ENCODE assay signal across 27 cellular contexts in the genomic region with DNA sequence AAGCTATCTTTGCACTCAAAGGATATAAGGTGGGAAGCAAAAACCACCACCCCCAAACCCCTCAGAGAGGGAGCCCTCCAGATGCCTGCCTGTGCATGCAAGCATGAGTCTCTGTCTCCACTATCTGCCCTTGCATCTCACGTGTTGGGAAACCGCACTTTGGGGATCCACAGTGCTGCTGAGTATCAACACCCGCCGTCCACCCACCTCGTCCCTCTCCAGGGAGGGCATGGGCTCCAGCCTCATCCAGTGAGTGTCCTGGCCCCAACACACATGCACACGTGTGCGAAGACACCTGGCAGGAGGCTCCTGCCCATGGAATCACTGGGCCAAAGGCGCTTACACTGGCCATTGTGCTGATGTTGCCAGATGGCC. TPM values are rescaled to one million over a fixed set of nuclear protein-coding genes. Genes with fewer than 3 reads are reported as not detected.
DNase-seq lines count a peak whose midpoint lies in the region; ATAC-seq, FAIRE-seq and TF ChIP-seq lines count a peak whose summit lies in the region.
"Had no signal": no experiment of that assay in that cellular context is flagged by ENCODE, and none has a peak within 500 bp of the region (broad histone marks: within the 10 kb centered on the region; RNA-seq: fewer than 3 reads in every experiment).

No MANE protein-coding gene starts in this region.

- no peaks in the 10 kb centered on the region for H3K79me1 ChIP-seq in neuronal stem cell (ENCODE audit: low read depth, low read length)

- H3K4me1 Mint-ChIP-seq in activated CD4-positive, alpha-beta memory T cell treated with anti-CD3 and anti-CD28 coated beads for 36 hours (ENCODE audit: low read depth) = peaks cover 15% of the 10 kb centered on the region

- H3K27me3 Mint-ChIP-seq in activated CD4-positive, alpha-beta memory T cell treated with anti-CD3 and anti-CD28 coated beads for 36 hours = no peaks in the 10 kb centered on the region
- H3K27me3 Mint-ChIP-seq: CD4-positive, alpha-beta T cell had no signal

- TF ChIP-seq CTCF in RWPE2 (IDR thresholded peaks at IDR 0.05; ENCODE audit: poor library complexity, severe bottlenecking) (no peak), kidney (IDR thresholded peaks at IDR 0.05; ENCODE audit: borderline replicate concordance, extremely low read depth, insufficient read depth) (no peak)

- H2AK5ac ChIP-seq in neuronal stem cell (ENCODE audit: low read depth, low read length) = no peak overlapping the region

- no peak overlapping the region for H2BK5ac ChIP-seq in neuronal stem cell (ENCODE audit: low read length)

- H3K9ac ChIP-seq in kidney (ENCODE audit: low read length in 2 of 2) (no peak overlapping the region), neuronal stem cell (ENCODE audit: low read depth, low read length, poor library complexity) (peak overlapping the region; percentile 31)
- H3K9ac ChIP-seq: BLaER1 treated with 17β-estradiol and CSF1 and Interleukin-3, amounts not matched to agents 10 nM and 100 nM had no signal

- POLR2A ChIA-PET in activated CD4-positive, alpha-beta memory T cell treated with anti-CD3 and anti-CD28 coated beads for 36 hours (lab: Charles Lee) = no interaction called here
- POLR2A ChIA-PET in HEK293T (lab: Yijun Ruan, JAX) = no interaction called here

- H3K27ac ChIP-seq in RWPE2 (ENCODE audit: poor library complexity, severe bottlenecking) = no peak overlapping the region
- no peak overlapping the region for H3K27ac ChIP-seq in kidney (ENCODE audit: low read depth in 2 of 2, low read length in 2 of 2)
- no peak overlapping the region for H3K27ac ChIP-seq in neuronal stem cell (replicated peaks; ENCODE audit: low read length)
- H3K27ac ChIP-seq: BLaER1 treated with 17β-estradiol and CSF1 and Interleukin-3, amounts not matched to agents 10 nM and 100 nM had no signal

- H3K9me3 ChIP-seq in RWPE2 (ENCODE audit: severe bottlenecking) = no peaks in the 10 kb centered on the region
- no peaks in the 10 kb centered on the region for H3K9me3 ChIP-seq in kidney (ENCODE audit: control insufficient read depth in 1 of 2, low read length in 2 of 2)
- no peaks in the 10 kb centered on the region for H3K9me3 ChIP-seq in neuronal stem cell (replicated peaks in 1 of 2; ENCODE audit: control insufficient read depth in 2 of 2, insufficient read depth in 1 of 2, low read depth in 1 of 2, low read length in 2 of 2)
- H3K9me3 ChIP-seq: A549; BE2C; BLaER1 treated with 17β-estradiol and CSF1 and Interleukin-3, amounts not matched to agents 10 nM and 100 nM had no signal

- H3K14ac ChIP-seq in neuronal stem cell (ENCODE audit: low read length) = no peak overlapping the region

- H3K18ac ChIP-seq in neuronal stem cell (ENCODE audit: low read length) = no peak overlapping the region

- H3K4me1 ChIP-seq in RWPE2 (ENCODE audit: insufficient read depth, poor library complexity, severe bottlenecking) (peaks cover 11% of the 10 kb centered on the region), kidney (ENCODE audit: control insufficient read depth in 1 of 2, insufficient read depth in 1 of 2, low read depth in 1 of 2, low read length in 2 of 2) (peaks cover 0 to 14% of the 10 kb centered on the region in 2 donors), neuronal stem cell (ENCODE audit: control insufficient read depth in 2 of 2, insufficient read depth in 1 of 2, low read depth in 1 of 2, low read length in 2 of 2) (peaks cover 12 to 17% of the 10 kb centered on the region in 2 donors)

- H3K9me3 Mint-ChIP-seq in activated CD4-positive, alpha-beta memory T cell treated with anti-CD3 and anti-CD28 coated beads for 36 hours = no peaks in the 10 kb centered on the region
- H3K9me3 Mint-ChIP-seq: CD14-positive monocyte; CD4-positive, alpha-beta T cell; CD8-positive, alpha-beta memory T cell; GM23338; HFFc6 had no signal

- peak; percentile 76 for DNase-seq in RWPE2 (ENCODE audit: low spot score)
- DNase-seq in kidney = peak; percentile 55
- no peak for DNase-seq in neuronal stem cell (ENCODE audit: low spot score)
- DNase-seq in activated CD4-positive, alpha-beta memory T cell treated with anti-CD3 and anti-CD28 coated beads for 36 hours = no peak
- no peak for DNase-seq in amygdala (lab: John Stamatoyannopoulos, UW)
- no peak for DNase-seq in HUDEP-2 (lab: John Stamatoyannopoulos, UW; ENCODE audit: unreplicated experiment in 76 of 76)
- DNase-seq in HEK293T (ENCODE audit: extremely low spot score) = no peak
- DNase-seq: 8988T; ACHN; AML-193; BE2C; CD4-positive, alpha-beta T cell; DMS 273 treated with DMSO at 0.1 percent for 48 hours; DMS79; GF-D8; H9; HFFc6 had no signal

- H4K8ac ChIP-seq in neuronal stem cell (ENCODE audit: low read depth, low read length) = no peak overlapping the region

- H3K4ac ChIP-seq in neuronal stem cell (ENCODE audit: low read length) = no peak overlapping the region

- H3K4me3 Mint-ChIP-seq in activated CD4-positive, alpha-beta memory T cell treated with anti-CD3 and anti-CD28 coated beads for 36 hours = no peak overlapping the region
- H3K4me3 Mint-ChIP-seq: CD14-positive monocyte; CD4-positive, alpha-beta T cell; GM23338; H9; HFFc6 had no signal

- no peak overlapping the region for H3K4me2 ChIP-seq in neuronal stem cell (ENCODE audit: insufficient read depth, low read length, poor library complexity, severe bottlenecking)
- H3K4me2 ChIP-seq: A549; BLaER1 treated with 17β-estradiol and CSF1 and Interleukin-3, amounts not matched to agents 10 nM and 100 nM; GM23338 had no signal

- intact Hi-C loops in kidney (cut with DNase I) = no loop called here
- intact Hi-C loops in activated CD4-positive, alpha-beta memory T cell treated with anti-CD3 and anti-CD28 coated beads for 36 hours (cut with micrococcal nuclease) = loop anchor here (5.0 kb wide), 1 partner anchor 53 kb away; a partner anchor contains a TSS

- no peak overlapping the region for H2BK15ac ChIP-seq in neuronal stem cell (ENCODE audit: low read length)

- H3K23ac ChIP-seq in neuronal stem cell (ENCODE audit: low read depth, low read length, poor library complexity) = peak overlapping the region; percentile 11

- no CpG with 5 or more reads among the region's 8 CpGs for WGBS in neuronal stem cell (ENCODE audit: extremely low coverage in 2 of 2, insufficient read length in 2 of 2, insufficient replicate concordance in 1 of 2), 2 donors

- FAIRE-seq in kidney (lab: Jason Lieb, UNC) = no peak
- FAIRE-seq: A549, D721Med, GM12891, GM18507 had no signal

- H3K27me3 ChIP-seq in RWPE2 (ENCODE audit: insufficient read depth, poor library complexity, severe bottlenecking) (peaks cover 4% of the 10 kb centered on the region), neuronal stem cell (ENCODE audit: control insufficient read depth in 3 of 3, insufficient read depth in 3 of 3, low read depth in 1 of 3, low read length in 3 of 3) (peaks cover 0 to 46% (median 4%) of the 10 kb centered on the region in 3 experiments)
- H3K27me3 ChIP-seq: BE2C; BLaER1 treated with 17β-estradiol and CSF1 and Interleukin-3, amounts not matched to agents 10 nM and 100 nM had no signal

- CTCF ChIA-PET in activated CD4-positive, alpha-beta memory T cell treated with anti-CD3 and anti-CD28 coated beads for 36 hours (lab: Charles Lee) = interaction anchor here (1.0 kb wide), 1 partner anchor 15 kb away, joined by 3 read pairs; no protein-coding TSS in a partner anchor
- CTCF ChIA-PET in HEK293T (lab: Yijun Ruan, JAX) = no interaction called here

- peaks cover 10% of the 10 kb centered on the region for H3K36me3 Mint-ChIP-seq in activated CD4-positive, alpha-beta memory T cell treated with anti-CD3 and anti-CD28 coated beads for 36 hours

- H3K4me3 ChIP-seq in RWPE2 (ENCODE audit: severe bottlenecking) (no peak overlapping the region), kidney (ENCODE audit: low read length in 2 of 2) (no peak overlapping the region), neuronal stem cell (ENCODE audit: low read length in 2 of 2) (no peak overlapping the region)
- H3K4me3 ChIP-seq: A549; BLaER1 treated with 17β-estradiol and CSF1 and Interleukin-3, amounts not matched to agents 10 nM and 100 nM; GM23338 had no signal

- H3K36me3 ChIP-seq in RWPE2 (ENCODE audit: low read depth) (peaks cover 8% of the 10 kb centered on the region), kidney (ENCODE audit: control insufficient read depth in 1 of 2, insufficient read depth in 2 of 2, low read length in 2 of 2) (no peaks in the 10 kb centered on the region), neuronal stem cell (replicated peaks in 1 of 2; ENCODE audit: control insufficient read depth in 2 of 2, insufficient read depth in 2 of 2, low read length in 2 of 2) (peaks cover 3 to 6% of the 10 kb centered on the region in 2 donors)

- ATAC-seq in RWPE2 (ENCODE audit: low read depth) = no peak
- ATAC-seq: A549, GM23338, HCT116 had no signal

- H2BK12ac ChIP-seq in neuronal stem cell (ENCODE audit: low read length) = no peak overlapping the region

- H4K91ac ChIP-seq in neuronal stem cell (ENCODE audit: low read depth, low read length, poor library complexity) = no peak overlapping the region

- no peak overlapping the region for H2BK120ac ChIP-seq in neuronal stem cell (ENCODE audit: low read depth, low read length)

- no peak overlapping the region for H3K27ac Mint-ChIP-seq in activated CD4-positive, alpha-beta memory T cell treated with anti-CD3 and anti-CD28 coated beads for 36 hours
- H3K27ac Mint-ChIP-seq: CD14-positive monocyte; CD4-positive, alpha-beta T cell; CD8-positive, alpha-beta memory T cell; HFFc6 had no signal

- H2AFZ ChIP-seq in neuronal stem cell (ENCODE audit: low read length) = no peak overlapping the region
- H2AFZ ChIP-seq: GM23338 had no signal

TF ChIP-seq in HEK293T, 16 proteins besides CTCF, POLR2A, EP300 and RAD21 (continues in another document):
- TF ChIP-seq FOXM1 (IDR thresholded peaks at IDR 0.05; ENCODE audit: borderline replicate concordance) (no peak), BHLHE40 (IDR thresholded peaks at IDR 0.05; ENCODE audit: borderline replicate concordance) (no peak)

RNA-seq across cellular contexts. Expression of a gene that starts 3.5 kb away (rescaled TPM):
- total RNA-seq in kidney = 43.1 TPM
- polyA plus RNA-seq in kidney (ENCODE audit: insufficient read depth, low read depth, low replicate concordance) = 21.9 TPM
- 33.5 TPM for polyA plus RNA-seq in neuronal stem cell (2013, experiment 1 of 2)
- polyA plus RNA-seq in neuronal stem cell (2013, experiment 2 of 2) = 33.7 TPM
- total RNA-seq in activated CD4-positive, alpha-beta memory T cell treated with anti-CD3 and anti-CD28 coated beads for 36 hours = 10 to 100 TPM; 32.8 to 32.9 TPM

RNA-seq across cellular contexts. Expression of a gene that starts 16.3 kb away (rescaled TPM):
- total RNA-seq in kidney = 4.0 TPM
- polyA plus RNA-seq in kidney (ENCODE audit: insufficient read depth, low read depth, low replicate concordance) = 0.30 TPM
- 0.03 TPM for polyA plus RNA-seq in neuronal stem cell (2013, experiment 1 of 2)
- polyA plus RNA-seq in neuronal stem cell (2013, experiment 2 of 2) = 0.06 TPM
- not detected for total RNA-seq in activated CD4-positive, alpha-beta memory T cell treated with anti-CD3 and anti-CD28 coated beads for 36 hours
- total RNA-seq: CD4-positive, alpha-beta T cell; CD8-positive, alpha-beta memory T cell; H9; HFFc6 had no signal
- polyA plus RNA-seq: CD14-positive monocyte; CD8-positive, alpha-beta memory T cell had no signal

RNA-seq across cellular contexts. Expression of a gene that starts 34.8 kb away (rescaled TPM):
- total RNA-seq in kidney = 29.7 TPM
- polyA plus RNA-seq in kidney (ENCODE audit: insufficient read depth, low read depth, low replicate concordance) = 107 TPM
- polyA plus RNA-seq in neuronal stem cell (2013, experiment 1 of 2) = 39.2 TPM
- 40.2 TPM for polyA plus RNA-seq in neuronal stem cell (2013, experiment 2 of 2)
- not detected for total RNA-seq in activated CD4-positive, alpha-beta memory T cell treated with anti-CD3 and anti-CD28 coated beads for 36 hours
- total RNA-seq: CD4-positive, alpha-beta T cell; CD8-positive, alpha-beta memory T cell; H4; HFFc6 had no signal
- polyA plus RNA-seq: CD14-positive monocyte; CD8-positive, alpha-beta memory T cell had no signal

RNA-seq across cellular contexts. Expression of a gene that starts 53.2 kb away (rescaled TPM):
- 84.3 TPM for total RNA-seq in kidney
- 40.4 TPM for polyA plus RNA-seq in kidney (ENCODE audit: insufficient read depth, low read depth, low replicate concordance)
- polyA plus RNA-seq in neuronal stem cell (2013, experiment 1 of 2) = 60.7 TPM
- 56.3 TPM for polyA plus RNA-seq in neuronal stem cell (2013, experiment 2 of 2)
- total RNA-seq in activated CD4-positive, alpha-beta memory T cell treated with anti-CD3 and anti-CD28 coated beads for 36 hours = 10 to 100 TPM; 68.4 to 72.4 TPM

Comparison
In these comparisons a context has a peak if more than half of its experiments do, and no peak if none do; other contexts are left out.
1. DNase-seq: peak in RWPE2 (single experiment) and kidney (single experiment); none in neuronal stem cell (single experiment), activated CD4-positive, alpha-beta memory T cell treated with anti-CD3 and anti-CD28 coated beads for 36 hours (single experiment), amygdala (0 of 56), HUDEP-2 (0 of 76) and HEK293T (single experiment).
2. RNA of a gene that starts 34.8 kb away (total RNA-seq): 29.7 TPM in kidney (single experiment); not detected in activated CD4-positive, alpha-beta memory T cell treated with anti-CD3 and anti-CD28 coated beads for 36 hours; every median in the first group is over 10 times any median in the second.